In genomic region chr13:50026788-50027473, GRCh38 we compare ENCODE assay signal across 1 cellular context.
TF ChIP-seq lines count a peak whose summit lies in the region.

No MANE protein-coding gene starts in this region.

TF ChIP-seq in GM12878, 131 proteins besides CTCF, POLR2A, EP300 and RAD21 (continued from another document and continues in another):
- TF ChIP-seq ZBTB4 (CRISPR knock-in tag; IDR thresholded peaks at IDR 0.05), result no peak
- no peak for TF ChIP-seq POLR2AphosphoS5 (IDR thresholded peaks at IDR 0.05; ENCODE audit: low read length)
- no peak for TF ChIP-seq HDGF (IDR thresholded peaks at IDR 0.05)
- TF ChIP-seq RCOR1 (conservative IDR thresholded peaks at IDR 0.05; ENCODE audit: low read depth, low read length), result peak; percentile 76; the same call in 1 of the 2 replicates
- TF ChIP-seq SUPT20H (IDR thresholded peaks at IDR 0.05; ENCODE audit: borderline replicate concordance, control insufficient read depth, low read depth, low read length), result no peak
- no peak for TF ChIP-seq HSF1 (IDR thresholded peaks at IDR 0.05; ENCODE audit: low read depth, low read length)
- TF ChIP-seq ATF3 (IDR thresholded peaks at IDR 0.05; ENCODE audit: borderline replicate concordance, extremely low read depth, low read depth, low read length), result no peak
- peak; percentile 77 for TF ChIP-seq JUNB (IDR thresholded peaks at IDR 0.05)
- peak; percentile 47; the same call in 1 of the 2 replicates for TF ChIP-seq MAX (IDR thresholded peaks at IDR 0.05; ENCODE audit: low read depth, low read length)
- TF ChIP-seq CHD1 (IDR thresholded peaks at IDR 0.05; ENCODE audit: low read depth, low read length), result 0 out of 2 replicates have a peak, but pooled peaks have one; percentile 70
- TF ChIP-seq CEBPB (IDR thresholded peaks at IDR 0.05; ENCODE audit: borderline replicate concordance in 1 of 2, low read depth in 2 of 2, low read length in 2 of 2), result no peak
- peak; percentile 79 for TF ChIP-seq SKIL (IDR thresholded peaks at IDR 0.05; ENCODE audit: low read depth, poor library complexity, severe bottlenecking)
- no peak for TF ChIP-seq RB1 (IDR thresholded peaks at IDR 0.05; ENCODE audit: borderline replicate concordance)
- TF ChIP-seq TAF1 (IDR thresholded peaks at IDR 0.05; ENCODE audit: borderline replicate concordance, low read depth, low read length), result no peak
- no peak for TF ChIP-seq GABPA (IDR thresholded peaks at IDR 0.05; ENCODE audit: low read depth)
- no peak for TF ChIP-seq HCFC1 (IDR thresholded peaks at IDR 0.05; ENCODE audit: low read length)
- TF ChIP-seq PRDM15 (CRISPR knock-in tag; IDR thresholded peaks at IDR 0.05), result no peak
- TF ChIP-seq ZBTB33 (IDR thresholded peaks at IDR 0.05), result no peak
- TF ChIP-seq EGR1 (IDR thresholded peaks at IDR 0.05; ENCODE audit: borderline replicate concordance in 1 of 2, low read depth in 2 of 2, low read length in 2 of 2), result no peak
- no peak for TF ChIP-seq FOXK2 (IDR thresholded peaks at IDR 0.05)
- TF ChIP-seq SUZ12 (IDR thresholded peaks at IDR 0.05; ENCODE audit: unreplicated experiment), result no peak
- TF ChIP-seq SIX5 (IDR thresholded peaks at IDR 0.05; ENCODE audit: low read depth, low read length, severe bottlenecking), result no peak
- TF ChIP-seq E2F8 (IDR thresholded peaks at IDR 0.05; ENCODE audit: low read depth, partially characterized antibody), result no peak
- TF ChIP-seq IKZF2 (IDR thresholded peaks at IDR 0.05), result peak; percentile 91 to 94
- 0 out of 2 replicates have a peak, but pooled peaks have one; percentile 48 for TF ChIP-seq CREB1 (IDR thresholded peaks at IDR 0.05; ENCODE audit: low read depth)
- no peak for TF ChIP-seq SMAD5 (IDR thresholded peaks at IDR 0.05; ENCODE audit: low read depth)
- peak; percentile 32; the same call in 1 of the 2 replicates for TF ChIP-seq ELK1 (IDR thresholded peaks at IDR 0.05; ENCODE audit: low read depth, low read length)
- no peak for TF ChIP-seq SIN3A (IDR thresholded peaks at IDR 0.05; ENCODE audit: low read depth, low read length)
- no peak for TF ChIP-seq SREBF2 (IDR thresholded peaks at IDR 0.05; ENCODE audit: low read length)
- TF ChIP-seq NBN (IDR thresholded peaks at IDR 0.05), result peak; percentile 66; the same call in 1 of the 2 replicates
- TF ChIP-seq KDM1A (IDR thresholded peaks at IDR 0.05; ENCODE audit: borderline replicate concordance), result no peak
- no peak for TF ChIP-seq MYB (IDR thresholded peaks at IDR 0.05; ENCODE audit: borderline replicate concordance, low read depth, low read length)
- no peak for TF ChIP-seq IRF5 (IDR thresholded peaks at IDR 0.05; ENCODE audit: borderline replicate concordance)
- TF ChIP-seq FOS (IDR thresholded peaks at IDR 0.05; ENCODE audit: borderline replicate concordance, extremely low read depth, insufficient read length), result no peak
- TF ChIP-seq BCL11A (IDR thresholded peaks at IDR 0.05; ENCODE audit: low read depth, low read length), result peak; percentile 74; the same call in 1 of the 2 replicates
- no peak for TF ChIP-seq USF2 (IDR thresholded peaks at IDR 0.05; ENCODE audit: borderline replicate concordance, low read depth, low read length)
- TF ChIP-seq ZNF274 (IDR thresholded peaks at IDR 0.05; ENCODE audit: insufficient read depth, insufficient read length), result no peak
- no peak for TF ChIP-seq NFXL1 (IDR thresholded peaks at IDR 0.05; ENCODE audit: borderline replicate concordance)
- TF ChIP-seq JUND (IDR thresholded peaks at IDR 0.05; ENCODE audit: low read depth, low read length), result peak; percentile 55
- peak; percentile 76; the same call in 1 of the 2 replicates for TF ChIP-seq BMI1 (IDR thresholded peaks at IDR 0.05; ENCODE audit: borderline replicate concordance)
- TF ChIP-seq HDAC2 (IDR thresholded peaks at IDR 0.05), result no peak
